1 cellular context compared by ENCODE assay signal in genomic region chr15:31483924-31484368, GRCh38.
A peak's percentile ranks its signal among the peaks of the same experiment; 100 is the strongest.
TF ChIP-seq lines count a peak whose summit lies in the region.

No MANE protein-coding gene starts in this region.

TF ChIP-seq in WTC11, 78 proteins besides CTCF, POLR2A, EP300 and RAD21 (continued from another document):
- TF ChIP-seq NFATC4 (CRISPR knock-in tag; IDR thresholded peaks at IDR 0.05), result no peak
- TF ChIP-seq ETV6 (CRISPR knock-in tag; IDR thresholded peaks at IDR 0.05), result no peak
- no peak for TF ChIP-seq SMAD3 (CRISPR knock-in tag; IDR thresholded peaks at IDR 0.05; ENCODE audit: borderline replicate concordance)
- TF ChIP-seq HMGXB4 (CRISPR knock-in tag; IDR thresholded peaks at IDR 0.05), result no peak
- TF ChIP-seq ARID4B (CRISPR knock-in tag; IDR thresholded peaks at IDR 0.05; ENCODE audit: borderline replicate concordance), result no peak
- TF ChIP-seq ZNF263 (CRISPR knock-in tag; IDR thresholded peaks at IDR 0.05; ENCODE audit: low read depth), result no peak; the same call in 1 of the 2 replicates
- no peak for TF ChIP-seq MLX (CRISPR knock-in tag; IDR thresholded peaks at IDR 0.05)
- TF ChIP-seq IRF1 (CRISPR knock-in tag; IDR thresholded peaks at IDR 0.05), result no peak
- no peak for TF ChIP-seq NR1H2 (CRISPR knock-in tag; IDR thresholded peaks at IDR 0.05)
- TF ChIP-seq ZNF512 (CRISPR knock-in tag; IDR thresholded peaks at IDR 0.05; ENCODE audit: borderline replicate concordance), result no peak
- no peak for TF ChIP-seq PRRX2 (CRISPR knock-in tag; IDR thresholded peaks at IDR 0.05)
- no peak for TF ChIP-seq ZBTB43 (CRISPR knock-in tag; IDR thresholded peaks at IDR 0.05)
- TF ChIP-seq JUN (CRISPR knock-in tag; IDR thresholded peaks at IDR 0.05), result peak; percentile 56; the same call in 1 of the 2 replicates
